ENCODE assay signal across 25 cellular contexts in the genomic region with DNA sequence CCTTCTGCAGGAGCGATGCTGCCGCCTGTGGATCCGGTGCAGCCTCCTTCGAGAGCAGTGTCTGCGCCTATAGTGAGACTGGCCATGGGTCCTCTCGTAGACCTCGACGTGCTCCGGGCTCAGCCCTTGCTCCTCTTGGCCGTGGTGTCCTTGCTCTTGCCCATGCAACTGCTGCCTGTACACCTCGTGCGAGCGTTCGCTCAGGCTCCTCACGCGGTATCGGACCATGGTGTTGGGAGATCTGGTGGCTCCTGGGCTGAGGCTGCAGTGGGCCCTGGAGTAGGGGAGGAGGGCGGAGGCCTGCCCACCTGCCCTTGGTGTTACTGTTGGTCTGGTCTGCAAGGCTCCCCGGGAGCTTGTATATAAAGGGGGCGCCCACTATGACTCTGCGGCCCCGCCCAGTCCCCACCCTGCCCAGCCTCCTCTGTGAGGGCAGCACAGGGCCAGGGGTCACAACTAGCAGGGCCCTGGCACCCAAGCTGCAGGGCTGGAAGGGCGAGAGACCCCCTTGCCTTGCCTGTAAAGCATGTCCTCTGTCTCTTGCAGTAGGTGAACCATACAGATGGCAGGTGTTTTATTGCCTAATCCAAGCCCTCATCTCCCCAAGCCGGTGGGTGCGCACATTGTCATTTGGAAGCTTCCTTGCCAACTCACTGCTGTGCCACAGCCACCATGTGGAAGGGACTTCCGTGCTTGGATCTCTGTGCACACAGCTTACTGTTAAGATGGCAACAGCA. TPM values are rescaled to one million over a fixed set of nuclear protein-coding genes. Genes with fewer than 3 reads are reported as not detected.
A peak's percentile ranks its signal among the peaks of the same experiment; 100 is the strongest.
DNase-seq lines count a peak whose midpoint lies in the region; ATAC-seq, FAIRE-seq and TF ChIP-seq lines count a peak whose summit lies in the region.
"Had no signal": no experiment of that assay in that cellular context is flagged by ENCODE, and none has a peak within 500 bp of the region (broad histone marks: within the 10 kb centered on the region; RNA-seq: fewer than 3 reads in every experiment).

A gene with protein sequence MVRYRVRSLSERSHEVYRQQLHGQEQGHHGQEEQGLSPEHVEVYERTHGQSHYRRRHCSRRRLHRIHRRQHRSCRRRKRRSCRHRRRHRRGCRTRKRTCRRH (minus strand): TSS at position 338 of the 737 bp plus-strand sequence. CDS start 110 bp downstream, at position 228.

- H3K27ac ChIP-seq in IMR-90 (ENCODE audit: insufficient read depth, low read length), result no peak within 1 kb of the TSS
- H3K27ac ChIP-seq in testis, result no peak within 1 kb of the TSS
- H3K27ac ChIP-seq: BLaER1, KMS-11, SJCRH30 had no signal

- BruUV-seq in IMR-90 (replicated peaks; lab: Mats Ljungman, UMichigan), result no TSS peak

- intact Hi-C loops in IMR-90 (cut with micrococcal nuclease), result no loop called here
- intact Hi-C loops in testis (cut with DNase I; ENCODE audit: low total_unique reads), result no loop called here
- intact Hi-C loops in activated CD4-positive, alpha-beta T cell treated with anti-CD3 and anti-CD28 coated beads for 36 hours (cut with DNase I, micrococcal nuclease), result no loop called here

- no peak for TF ChIP-seq RAD21 in IMR-90 (IDR thresholded peaks at IDR 0.05; ENCODE audit: low read length)

- H3K27me3 ChIP-seq in IMR-90 (ENCODE audit: control insufficient read depth, insufficient read depth, low read length) (peaks cover 12% of the 10 kb centered on the region), testis (no peaks in the 10 kb centered on the region)
- H3K27me3 ChIP-seq: BLaER1, SJCRH30 had no signal

- H3K4me3 ChIP-seq in IMR-90 (ENCODE audit: insufficient read depth, low read depth, low read length) (no peak within 1 kb of the TSS), testis (no peak within 1 kb of the TSS)
- H3K4me3 ChIP-seq: BLaER1, SJCRH30 had no signal

- H3K27me3 Mint-ChIP-seq in activated naive CD4-positive, alpha-beta T cell treated with anti-CD3 and anti-CD28 coated beads, Interleukin-2, amount 50 U/mL, for 24 hours, result no peaks in the 10 kb centered on the region
- no peaks in the 10 kb centered on the region for H3K27me3 Mint-ChIP-seq in neural crest cell (ENCODE audit: low read depth)
- H3K27me3 Mint-ChIP-seq in activated CD4-positive, alpha-beta T cell treated with anti-CD3 and anti-CD28 coated beads for 36 hours, result no peaks in the 10 kb centered on the region
- H3K27me3 Mint-ChIP-seq: CD4-positive, alpha-beta T cell had no signal

- no peak for FAIRE-seq in GM12892 (lab: Jason Lieb, UNC)
- FAIRE-seq: RCC 7860 had no signal

- H2AK5ac ChIP-seq in IMR-90 (ENCODE audit: low read depth, low read length), result no peak within 1 kb of the TSS

- dilution Hi-C loops in IMR-90 (cut with HindIII; ENCODE audit: low sequenced_read_pairs, unreplicated experiment), result no loop called here

- CTCF ChIA-PET in IMR-90 (lab: Yijun Ruan, JAX), result no interaction called here
- CTCF ChIA-PET in activated CD4-positive, alpha-beta T cell treated with anti-CD3 and anti-CD28 coated beads for 36 hours (lab: Charles Lee), result no interaction called here

- no peaks in the 10 kb centered on the region for H3K36me3 Mint-ChIP-seq in activated naive CD4-positive, alpha-beta T cell treated with anti-CD3 and anti-CD28 coated beads, Interleukin-2, amount 50 U/mL, for 24 hours
- no peaks in the 10 kb centered on the region for H3K36me3 Mint-ChIP-seq in activated naive CD4-positive, alpha-beta T cell treated with anti-CD3 and anti-CD28 coated beads, Interleukin-2, amount 50 U/mL, for 72 hours
- H3K36me3 Mint-ChIP-seq in neural crest cell (ENCODE audit: low read depth), result no peaks in the 10 kb centered on the region
- no peaks in the 10 kb centered on the region for H3K36me3 Mint-ChIP-seq in activated CD4-positive, alpha-beta T cell treated with anti-CD3 and anti-CD28 coated beads for 36 hours (ENCODE audit: low read depth)
- H3K36me3 Mint-ChIP-seq: IgD-negative memory B cell had no signal

- H2BK15ac ChIP-seq in IMR-90 (ENCODE audit: low read depth, low read length), result no peak within 1 kb of the TSS

- DNase-seq in activated naive CD4-positive, alpha-beta T cell treated with anti-CD3 and anti-CD28 coated beads, Interleukin-2, amount 50 U/mL, for 72 hours (ENCODE audit: low spot score in 2 of 2), result no peak
- DNase-seq in IMR-90, result no peak
- DNase-seq in neural crest cell (ENCODE audit: low read depth, low spot score), result no peak
- no peak for DNase-seq in testis
- DNase-seq in GM12892 (ENCODE audit: insufficient read length), result no peak
- DNase-seq in activated CD4-positive, alpha-beta T cell treated with anti-CD3 and anti-CD28 coated beads for 36 hours, result no peak
- DNase-seq: CD4-positive, alpha-beta T cell; DMS53; GOT3; MM.1S; NCI-H1694; NCI-H2029 treated with DMSO at 0.1 percent for 48 hours; NCI-H345; NCI-H510A treated with DMSO at 0.1 percent for 48 hours; SJCRH30 had no signal

- TF ChIP-seq POLR2A in IMR-90 (IDR thresholded peaks at IDR 0.05; ENCODE audit: low read depth, low read length) (no peak), testis (IDR thresholded peaks at IDR 0.05) (no peak), GM12892 (IDR thresholded peaks at IDR 0.05; ENCODE audit: low read depth, low read length) (no peak)

- H3K4me1 ChIP-seq in IMR-90 (ENCODE audit: control insufficient read depth, insufficient read depth, low read length) (peaks cover 7% of the 10 kb centered on the region; the same call in 1 of the 2 replicates), testis (no peaks in the 10 kb centered on the region)

- H2BK20ac ChIP-seq in IMR-90 (ENCODE audit: low read depth, low read length), result no peak within 1 kb of the TSS

- peak within 1 kb of the TSS; percentile 12 for H2AK9ac ChIP-seq in IMR-90 (replicated peaks; ENCODE audit: low read depth, low read length, poor library complexity)

- peaks cover 7% of the 10 kb centered on the region for H3K9me3 ChIP-seq in IMR-90 (ENCODE audit: control insufficient read depth, insufficient read depth, low read length)
- H3K9me3 ChIP-seq in testis, result no peaks in the 10 kb centered on the region
- H3K9me3 ChIP-seq: BLaER1, SJCRH30 had no signal

- no peaks in the 10 kb centered on the region for H3K4me1 Mint-ChIP-seq in activated naive CD4-positive, alpha-beta T cell treated with anti-CD3 and anti-CD28 coated beads, Interleukin-2, amount 50 U/mL, for 24 hours
- peaks cover 17% of the 10 kb centered on the region for H3K4me1 Mint-ChIP-seq in neural crest cell
- no peaks in the 10 kb centered on the region for H3K4me1 Mint-ChIP-seq in activated CD4-positive, alpha-beta T cell treated with anti-CD3 and anti-CD28 coated beads for 36 hours

- WGBS in IMR-90 (ENCODE audit: extremely low coverage in 2 of 2, insufficient read length in 1 of 2), 2 experiments, result 95% methylated on average over 8 of the region's 26 CpGs; no CpG with 5 or more reads in 1 of the 2 experiments
- WGBS in testis, 2 donors, result 95 to 96% methylated on average over 24 to 26 of the region's 26 CpGs

- TF ChIP-seq CTCF in IMR-90 (conservative IDR thresholded peaks at IDR 0.05; ENCODE audit: low read depth, low read length) (no peak), neural crest cell (conservative IDR thresholded peaks at IDR 0.05) (no peak), testis (IDR thresholded peaks at IDR 0.05) (no peak)

- H2BK120ac ChIP-seq in IMR-90 (ENCODE audit: low read depth, low read length), result no peak within 1 kb of the TSS

- H3K14ac ChIP-seq in IMR-90 (replicated peaks; ENCODE audit: low read depth, low read length), result no peak within 1 kb of the TSS

- no peak within 1 kb of the TSS for H3K56ac ChIP-seq in IMR-90 (ENCODE audit: extremely low read depth, insufficient read depth, low read length)

- H3K9me1 ChIP-seq in IMR-90 (ENCODE audit: insufficient read depth, low read length), result no peaks in the 10 kb centered on the region

- peak within 1 kb of the TSS; percentile 48 for H3K27ac Mint-ChIP-seq in activated naive CD4-positive, alpha-beta T cell treated with anti-CD3 and anti-CD28 coated beads, Interleukin-2, amount 50 U/mL, for 24 hours
- peak within 1 kb of the TSS in 1 of 2 donors; percentile 43 for H3K27ac Mint-ChIP-seq in activated naive CD4-positive, alpha-beta T cell treated with anti-CD3 and anti-CD28 coated beads, Interleukin-2, amount 50 U/mL, for 72 hours
- H3K27ac Mint-ChIP-seq in neural crest cell (ENCODE audit: unreplicated experiment), result peak within 1 kb of the TSS; percentile 51
- H3K27ac Mint-ChIP-seq in activated CD4-positive, alpha-beta T cell treated with anti-CD3 and anti-CD28 coated beads for 36 hours, result no peak within 1 kb of the TSS
- H3K27ac Mint-ChIP-seq: CD4-positive, alpha-beta T cell had no signal

- POLR2A ChIA-PET in IMR-90 (lab: Charles Lee; ENCODE audit: unreplicated experiment), result no interaction called here
- POLR2A ChIA-PET in activated CD4-positive, alpha-beta T cell treated with anti-CD3 and anti-CD28 coated beads for 36 hours (lab: Charles Lee), result no interaction called here

- no peak within 1 kb of the TSS for H3K4me3 Mint-ChIP-seq in activated naive CD4-positive, alpha-beta T cell treated with anti-CD3 and anti-CD28 coated beads, Interleukin-2, amount 50 U/mL, for 24 hours
- H3K4me3 Mint-ChIP-seq in neural crest cell, result no peak within 1 kb of the TSS
- H3K4me3 Mint-ChIP-seq in activated CD4-positive, alpha-beta T cell treated with anti-CD3 and anti-CD28 coated beads for 36 hours, result no peak within 1 kb of the TSS
- H3K4me3 Mint-ChIP-seq: CD4-positive, alpha-beta T cell had no signal

- no peak within 1 kb of the TSS for H2BK5ac ChIP-seq in IMR-90 (ENCODE audit: low read depth, low read length, poor library complexity, severe bottlenecking)

- no peaks in the 10 kb centered on the region for H4K20me1 ChIP-seq in IMR-90 (ENCODE audit: insufficient read depth, low read length)
- H4K20me1 ChIP-seq: BLaER1 had no signal

- H3K79me1 ChIP-seq in IMR-90 (ENCODE audit: low read depth in 1 of 2, low read length in 2 of 2), result no peaks in the 10 kb centered on the region

- H4K8ac ChIP-seq in IMR-90 (ENCODE audit: low read depth in 2 of 2, low read length in 2 of 2), result no peak within 1 kb of the TSS

- in situ Hi-C loops in IMR-90 (cut with MboI; ENCODE audit: low sequenced_read_pairs), result no loop called here

- H3K4ac ChIP-seq in IMR-90 (ENCODE audit: low read depth, low read length), result no peak within 1 kb of the TSS

- no peak within 1 kb of the TSS for H3K18ac ChIP-seq in IMR-90 (ENCODE audit: low read depth, low read length)

- H3K36me3 ChIP-seq in IMR-90 (ENCODE audit: control insufficient read depth, insufficient read depth, low read length) (no peaks in the 10 kb centered on the region), testis (ENCODE audit: low read depth, missing control alignments) (no peaks in the 10 kb centered on the region)
- H3K36me3 ChIP-seq: BLaER1, SJCRH30 had no signal

- no peak for ATAC-seq in activated naive CD4-positive, alpha-beta T cell treated with anti-CD3 and anti-CD28 coated beads, Interleukin-2, amount 50 U/mL, for 72 hours
- ATAC-seq in IMR-90 (ENCODE audit: low read depth), result no peak
- ATAC-seq in activated CD4-positive, alpha-beta T cell treated with anti-CD3 and anti-CD28 coated beads for 36 hours, result no peak
- ATAC-seq: HCT116, SK-N-SH treated with all-trans-retinoic acid at 6 μM for 48 hours had no signal

- H3K9ac ChIP-seq in IMR-90 (ENCODE audit: low read depth, low read length), result no peak within 1 kb of the TSS
- H3K9ac ChIP-seq: BLaER1, KMS-11 had no signal

- no peak within 1 kb of the TSS for H4K5ac ChIP-seq in IMR-90 (ENCODE audit: low read depth, low read length)

- H3K23ac ChIP-seq in IMR-90 (ENCODE audit: low read depth, low read length), result no peak within 1 kb of the TSS

- no peak within 1 kb of the TSS for H4K91ac ChIP-seq in IMR-90 (ENCODE audit: insufficient read depth, low read depth, low read length)

- no peak within 1 kb of the TSS for H3K4me2 ChIP-seq in IMR-90 (ENCODE audit: low read depth, low read length)
- H3K4me2 ChIP-seq: BLaER1, KMS-11 had no signal

- no peak within 1 kb of the TSS for H2AFZ ChIP-seq in IMR-90 (replicated peaks; ENCODE audit: low read length, poor library complexity)

- no peaks in the 10 kb centered on the region for H3K9me3 Mint-ChIP-seq in activated naive CD4-positive, alpha-beta T cell treated with anti-CD3 and anti-CD28 coated beads, Interleukin-2, amount 50 U/mL, for 24 hours
- no peaks in the 10 kb centered on the region for H3K9me3 Mint-ChIP-seq in activated naive CD4-positive, alpha-beta T cell treated with anti-CD3 and anti-CD28 coated beads, Interleukin-2, amount 50 U/mL, for 72 hours
- H3K9me3 Mint-ChIP-seq in neural crest cell, result no peaks in the 10 kb centered on the region
- no peaks in the 10 kb centered on the region for H3K9me3 Mint-ChIP-seq in activated CD4-positive, alpha-beta T cell treated with anti-CD3 and anti-CD28 coated beads for 36 hours (ENCODE audit: low read depth)
- H3K9me3 Mint-ChIP-seq: CD4-positive, alpha-beta T cell; IgD-negative memory B cell had no signal

RNA-seq across cellular contexts. Expression of the gene that starts here (rescaled TPM):
- total RNA-seq in activated naive CD4-positive, alpha-beta T cell treated with anti-CD3 and anti-CD28 coated beads, Interleukin-2, amount 50 U/mL, for 72 hours, result not detected
- total RNA-seq in IMR-90 (2012; rRNA removed) (not detected in 2 replicates), neural crest cell (not detected in 2 replicates), testis (over 10,000 TPM in 1 of 2 donors, 1,000 to 10,000 TPM in 1; 3,179 to 16,461 TPM)
- polyA plus RNA-seq in IMR-90 (2012; rRNA removed) (not detected in 2 replicates), testis (ENCODE audit: insufficient read depth, low read depth, low replicate concordance) (12,441 TPM)
- not detected in 2 replicates for polyA plus RNA-seq in IMR-90 (2012; cell fraction: cytosol; rRNA removed)
- not detected in 2 replicates for polyA plus RNA-seq in IMR-90 (2012; cell fraction: nucleus; rRNA removed; ENCODE audit: low replicate concordance)
- polyA plus RNA-seq in GM12892 (2012; ENCODE audit: missing spikeins), result 0.61 TPM
- not detected for total RNA-seq in activated CD4-positive, alpha-beta T cell treated with anti-CD3 and anti-CD28 coated beads for 36 hours
- total RNA-seq: A172; CD4-positive, alpha-beta T cell; Daoy; G401; SJCRH30 had no signal
- polyA plus RNA-seq: IgD-negative memory B cell had no signal

Comparison
In these comparisons a context has a peak if more than half of its experiments do, and no peak if none do; other contexts are left out.
1. RNA of the gene that starts here (total RNA-seq): 3,179 to 16,461 TPM in testis; not detected in activated naive CD4-positive, alpha-beta T cell treated with anti-CD3 and anti-CD28 coated beads, Interleukin-2, amount 50 U/mL, for 72 hours, not detected in IMR-90, not detected in neural crest cell and not detected in activated CD4-positive, alpha-beta T cell treated with anti-CD3 and anti-CD28 coated beads for 36 hours; every median in the first group is over 1,000 times any median in the second.
2. RNA of the gene that starts here (polyA plus RNA-seq): 12,441 TPM in testis (single experiment); not detected in IMR-90; every median in the first group is over 1,000 times any median in the second.